8 cellular contexts compared by ENCODE assay signal in the genomic region with DNA sequence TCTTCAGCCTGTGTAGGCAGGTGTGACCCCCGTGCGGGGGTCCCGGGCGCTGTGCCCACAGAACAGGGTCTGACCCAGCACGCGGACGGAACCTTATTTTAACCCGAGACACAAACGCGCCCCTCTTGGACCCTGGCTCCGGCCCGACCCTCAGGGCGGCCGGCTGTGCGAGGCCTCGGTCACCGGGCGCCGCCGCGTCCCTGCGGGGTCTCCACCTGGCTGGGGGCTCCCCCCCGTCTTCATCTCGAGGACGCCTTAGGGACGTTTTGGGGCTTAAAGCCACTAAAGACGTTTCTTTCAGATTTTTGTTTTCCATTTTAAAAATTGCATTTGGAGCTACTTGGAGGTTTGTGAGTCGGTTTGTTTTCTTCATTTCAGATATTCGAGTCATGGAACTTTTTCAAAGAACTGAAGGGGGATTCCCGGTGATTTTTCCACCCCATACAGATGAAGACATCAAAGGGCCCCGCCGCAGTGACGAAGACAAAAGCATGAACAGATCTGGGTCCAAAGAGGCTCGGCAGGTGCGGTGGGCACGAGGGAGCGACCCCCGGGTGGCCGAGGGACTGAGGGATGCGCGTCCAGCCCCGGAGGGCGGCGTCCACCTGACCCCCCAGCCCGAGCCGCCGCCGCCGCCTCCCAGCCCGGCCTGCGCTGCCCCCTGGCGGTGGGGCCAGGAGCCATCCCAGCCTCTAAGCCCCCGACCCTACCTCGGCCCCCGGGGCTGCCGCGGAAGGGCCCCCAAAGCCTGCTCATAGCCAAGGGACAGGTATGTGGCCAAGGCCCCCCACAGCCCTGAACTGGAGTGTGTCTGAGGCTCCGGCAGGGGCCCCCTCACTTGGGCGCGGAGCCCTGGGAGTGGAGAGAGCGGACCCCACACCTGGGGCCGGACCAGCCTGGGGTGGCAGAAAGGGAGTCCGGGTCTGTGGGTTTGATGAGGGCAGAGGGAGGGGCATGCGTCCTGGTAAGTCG. TPM values are rescaled to one million over a fixed set of nuclear protein-coding genes. Genes with fewer than 3 reads are reported as not detected.
DNase-seq lines count a peak whose midpoint lies in the region; ATAC-seq and TF ChIP-seq lines count a peak whose summit lies in the region.

No MANE protein-coding gene starts in this region.

- TF ChIP-seq POLR2A in uterus (IDR thresholded peaks at IDR 0.05) = peak in 1 of 2 donors; percentile 28

- no peak overlapping the region for H3K27ac ChIP-seq in HUES6 (ENCODE audit: low read depth, low read length)
- H3K27ac ChIP-seq in parathyroid adenoma = no peak overlapping the region
- no peak overlapping the region for H3K27ac ChIP-seq in uterus

- peaks cover 10% of the 10 kb centered on the region for H3K4me1 ChIP-seq in HUES6 (ENCODE audit: control insufficient read depth, insufficient read depth, low read length)
- H3K4me1 ChIP-seq in parathyroid adenoma = peaks cover 2% of the 10 kb centered on the region
- no peaks in the 10 kb centered on the region for H3K4me1 ChIP-seq in uterus

- peak; percentile 97 for TF ChIP-seq CTCF in parathyroid adenoma (IDR thresholded peaks at IDR 0.05)
- TF ChIP-seq CTCF in uterus (IDR thresholded peaks at IDR 0.05) = peak; percentile 74 to 96 (median 96)

- peak overlapping the region; percentile 29; the same call in 1 of the 2 replicates for H3K4me3 ChIP-seq in HUES6 (ENCODE audit: low read depth, low read length)
- no peak overlapping the region for H3K4me3 ChIP-seq in parathyroid adenoma (ENCODE audit: low read depth, low read length)
- no peak overlapping the region for H3K4me3 ChIP-seq in uterus

- no peak overlapping the region for H2AFZ ChIP-seq in parathyroid adenoma

- H3K36me3 ChIP-seq in HUES6 (ENCODE audit: control insufficient read depth, insufficient read depth, low read length) (no peaks in the 10 kb centered on the region), parathyroid adenoma (ENCODE audit: control insufficient read depth, insufficient read depth, low read length) (no peaks in the 10 kb centered on the region), uterus (no peaks in the 10 kb centered on the region)

- no peaks in the 10 kb centered on the region for H3K79me2 ChIP-seq in parathyroid adenoma

- H3K9me3 ChIP-seq in HUES6 (ENCODE audit: control insufficient read depth, insufficient read depth, low read depth, low read length) = peaks cover 13% of the 10 kb centered on the region; the same call in 1 of the 2 replicates
- no peaks in the 10 kb centered on the region for H3K9me3 ChIP-seq in parathyroid adenoma (ENCODE audit: control insufficient read depth, low read length)
- H3K9me3 ChIP-seq in uterus = no peaks in the 10 kb centered on the region

- H3K9ac ChIP-seq in HUES6 (ENCODE audit: low read length) = no peak overlapping the region
- no peak overlapping the region for H3K9ac ChIP-seq in parathyroid adenoma

- intact Hi-C loops in uterus (cut with DNase I; ENCODE audit: low total_unique reads) = loop anchor here (10.0 kb wide), 1 partner anchor 86 kb away; no protein-coding TSS in a partner anchor

- ATAC-seq in HG03139 (IDR thresholded peaks at IDR 0.05; ENCODE audit: unreplicated experiment) (no peak), HG03175 (IDR thresholded peaks at IDR 0.05; ENCODE audit: unreplicated experiment) (no peak)

- H3K27me3 ChIP-seq in HUES6 (ENCODE audit: control insufficient read depth, insufficient read depth, low read length) = peaks cover 8% of the 10 kb centered on the region; the same call in 1 of the 2 replicates
- H3K27me3 ChIP-seq in parathyroid adenoma (ENCODE audit: control insufficient read depth, insufficient read depth, low read length) = no peaks in the 10 kb centered on the region
- no peaks in the 10 kb centered on the region for H3K27me3 ChIP-seq in uterus

- no peak overlapping the region for H3K4me2 ChIP-seq in parathyroid adenoma (ENCODE audit: low read length)

- peak; percentile 77 for DNase-seq in AG08396 (ENCODE audit: low spot score)
- DNase-seq in activated CD4-positive, alpha-beta T cell treated with anti-CD3 and anti-CD28 coated beads, Interleukin-2, amount 50 U/mL, for 4 hours = peak; percentile 87 to 88
- peak; percentile 79 for DNase-seq in effector CD8-positive, alpha-beta T cell (lab: John Stamatoyannopoulos, UW)
- DNase-seq in uterus = peak in 1 of 2 donors; percentile 45

RNA-seq across cellular contexts. Expression of a gene that starts 3.8 kb away (rescaled TPM):
- 1 to 10 TPM in 2 of 4 donors, not detected in 2; 2.1 to 4.1 TPM for total RNA-seq in uterus

RNA-seq across cellular contexts. Expression of a gene that starts 12.3 kb away (rescaled TPM):
- 10 to 100 TPM in 2 of 4 donors, 1 to 10 TPM in 2; 3.5 to 29.4 (median 9.0) TPM for total RNA-seq in uterus

RNA-seq across cellular contexts. Expression of a gene that starts 37.8 kb away (rescaled TPM):
- total RNA-seq in uterus = not detected

RNA-seq across cellular contexts. Expression of a gene that starts 47.7 kb away (rescaled TPM):
- 100 to 1,000 TPM in 1 of 4 donors, 10 to 100 TPM in 3; 16.5 to 173 (median 44.6) TPM for total RNA-seq in uterus

RNA-seq across cellular contexts. Expression of a gene that starts 50.3 kb away (rescaled TPM):
- total RNA-seq in uterus = not detected
